ENCODE assay signal across 19 cellular contexts in genomic region chr16:75552951-75553350, GRCh38. TPM values are rescaled to one million over a fixed set of nuclear protein-coding genes. Genes with fewer than 3 reads are reported as not detected.
"Had no signal": no experiment of that assay in that cellular context is flagged by ENCODE, and none has a peak within 500 bp of the region (broad histone marks: within the 10 kb centered on the region; RNA-seq: fewer than 3 reads in every experiment).

No MANE protein-coding gene starts in this region.

- H3K4me3 ChIP-seq: esophagus squamous epithelium, prostate gland, SJCRH30 had no signal

- H3K27me3 ChIP-seq: brain microvascular endothelial cell, esophagus squamous epithelium, foreskin keratinocyte, SJCRH30 had no signal

- DNase-seq: activated CD4-positive, alpha-beta T cell treated with anti-CD3 and anti-CD28 coated beads, Interleukin-2, amount 10 ng/mL, durations not matched to agents 7 days and 5 days; activated CD4-positive, CD25-positive, alpha-beta regulatory T cell; activated CD8-positive, alpha-beta memory T cell treated with anti-CD3 and anti-CD28 coated beads, Interleukin-2, amount 50 U/mL, for 48 hours; activated gamma-delta T cell; activated naive CD8-positive, alpha-beta T cell treated with anti-CD3 and anti-CD28 coated beads for 36 hours; activated T-cell treated with anti-CD3 and anti-CD28 coated beads, Interleukin-2, amount 50 U/mL, for 72 hours; brain microvascular endothelial cell; cerebellar nuclear complex; esophagus squamous epithelium; foreskin keratinocyte; head of caudate nucleus; mesendoderm; SJCRH30; T-helper 17 cell had no signal

- H3K4me1 ChIP-seq: prostate gland, SJCRH30 had no signal

- H3K36me3 ChIP-seq: brain microvascular endothelial cell, esophagus squamous epithelium, prostate gland, SJCRH30 had no signal

- ATAC-seq: activated T-cell treated with anti-CD3 and anti-CD28 coated beads, Interleukin-2, amount 50 U/mL, for 72 hours; foreskin keratinocyte; sciatic nerve; stimulated activated effector memory CD8-positive, alpha-beta T cell treated with anti-CD3 and anti-CD28 coated beads, Interleukin-12 subunit alpha, Interleukin-12 subunit beta, amount 100 ng/mL, for 72 hours; T-helper 17 cell had no signal

- H3K9me3 ChIP-seq: esophagus squamous epithelium, prostate gland, SJCRH30 had no signal

- H3K27ac ChIP-seq: brain microvascular endothelial cell, foreskin keratinocyte, prostate gland, SJCRH30 had no signal

RNA-seq across cellular contexts. Expression of gene CHST5, which starts 17.0 kb away (rescaled TPM):
- total RNA-seq: activated naive CD8-positive, alpha-beta T cell treated with anti-CD3 and anti-CD28 coated beads for 36 hours; dermis microvascular lymphatic vessel endothelial cell; osteoblast; SJCRH30 had no signal
- polyA plus RNA-seq: foreskin keratinocyte had no signal

RNA-seq across cellular contexts. Expression of gene CHST6, which starts 57.7 kb away (rescaled TPM):
- total RNA-seq: activated CD4-positive, alpha-beta T cell treated with anti-CD3 and anti-CD28 coated beads, Interleukin-2, amount 10 ng/mL, durations not matched to agents 7 days and 5 days; SJCRH30; T-helper 17 cell had no signal
